ENCODE assay signal across 12 cellular contexts in genomic region chr2:98438190-98439133, GRCh38. TPM values are rescaled to one million over a fixed set of nuclear protein-coding genes. Genes with fewer than 3 reads are reported as not detected.
A peak's percentile ranks its signal among the peaks of the same experiment; 100 is the strongest.
DNase-seq lines count a peak whose midpoint lies in the region; ATAC-seq and TF ChIP-seq lines count a peak whose summit lies in the region.
"Had no signal": no experiment of that assay in that cellular context is flagged by ENCODE, and none has a peak within 500 bp of the region (broad histone marks: within the 10 kb centered on the region; RNA-seq: fewer than 3 reads in every experiment).

No MANE protein-coding gene starts in this region.

- no peak for TF ChIP-seq POLR2A in transverse colon (IDR thresholded peaks at IDR 0.05)

- H3K27ac Mint-ChIP-seq in activated CD4-positive, alpha-beta memory T cell treated with anti-CD3 and anti-CD28 coated beads, Interleukin-2, amount 10 ng/mL, durations not matched to agents 7 days and 5 days: peak overlapping the region; percentile 91

- no peaks in the 10 kb centered on the region for H3K27me3 Mint-ChIP-seq in activated CD4-positive, alpha-beta memory T cell treated with anti-CD3 and anti-CD28 coated beads, Interleukin-2, amount 10 ng/mL, durations not matched to agents 7 days and 5 days

- H3K4me1 Mint-ChIP-seq in activated CD4-positive, alpha-beta memory T cell treated with anti-CD3 and anti-CD28 coated beads, Interleukin-2, amount 10 ng/mL, durations not matched to agents 7 days and 5 days: peaks cover 44% of the 10 kb centered on the region

- POLR2A ChIA-PET in GM10248 (lab: Yijun Ruan, JAX): no interaction called here
- POLR2A ChIA-PET in activated CD4-positive, alpha-beta memory T cell treated with anti-CD3 and anti-CD28 coated beads, Interleukin-2, amount 10 ng/mL, durations not matched to agents 7 days and 5 days (lab: Charles Lee): interaction anchor here (1.0 to 1.4 kb wide), 6 partner anchors 9 to 64 kb away, joined by 3 to 14 read pairs (median 3); no protein-coding TSS in a partner anchor

- H3K27me3 ChIP-seq in transverse colon: no peaks in the 10 kb centered on the region
- H3K27me3 ChIP-seq: cardiac muscle cell, foreskin keratinocyte had no signal

- intact Hi-C loops in transverse colon (cut with DNase I; ENCODE audit: low total_unique reads) (no loop called here), posterior vena cava (cut with DNase I) (no loop called here)

- no peak for TF ChIP-seq EP300 in transverse colon (IDR thresholded peaks at IDR 0.05; ENCODE audit: low read depth)

- TF ChIP-seq CTCF in GM10248 (IDR thresholded peaks at IDR 0.05; ENCODE audit: control extremely low read depth, extremely low read depth, low read depth, missing control alignments): no peak
- TF ChIP-seq CTCF in transverse colon (IDR thresholded peaks at IDR 0.05): no peak

- H3K27ac ChIP-seq in transverse colon: no peak overlapping the region
- H3K27ac ChIP-seq: cardiac muscle cell, foreskin keratinocyte had no signal

- 57 to 61% methylated on average over 1 of the region's 1 CpG for WGBS in transverse colon (ENCODE audit: low coverage in 1 of 2), 2 donors

- peaks cover 0 to 13% (median 6%) of the 10 kb centered on the region in 4 donors for H3K4me1 ChIP-seq in transverse colon
- H3K4me1 ChIP-seq: foreskin keratinocyte had no signal

- ATAC-seq in GM19372 (IDR thresholded peaks at IDR 0.05; ENCODE audit: low read depth, unreplicated experiment): peak; percentile 79
- ATAC-seq in HG03045 (IDR thresholded peaks at IDR 0.05; ENCODE audit: unreplicated experiment): peak; percentile 68
- ATAC-seq: foreskin keratinocyte had no signal

- in situ Hi-C loops in transverse colon (cut with MboI; ENCODE audit: low pct_ligation_motif_present in 1 of 4, low pct_unique_long_range_greater_than_20kb in 1 of 4, low sequenced_read_pairs in 3 of 4): no loop called here

- CTCF ChIA-PET in GM10248 (lab: Yijun Ruan, JAX): no interaction called here
- CTCF ChIA-PET in activated CD4-positive, alpha-beta memory T cell treated with anti-CD3 and anti-CD28 coated beads, Interleukin-2, amount 10 ng/mL, durations not matched to agents 7 days and 5 days (lab: Charles Lee): interaction anchor here (0.5 to 1.0 kb wide), 3 partner anchors 15 to 399 kb away, joined by 3 to 4 read pairs (median 3); no protein-coding TSS in a partner anchor

- H3K4me3 Mint-ChIP-seq in activated CD4-positive, alpha-beta memory T cell treated with anti-CD3 and anti-CD28 coated beads, Interleukin-2, amount 10 ng/mL, durations not matched to agents 7 days and 5 days: peak overlapping the region; percentile 53

- H3K4me3 ChIP-seq in transverse colon: no peak overlapping the region
- H3K4me3 ChIP-seq: cardiac muscle cell had no signal

- H3K36me3 ChIP-seq in transverse colon: no peaks in the 10 kb centered on the region
- H3K36me3 ChIP-seq: cardiac muscle cell had no signal

- H3K36me3 Mint-ChIP-seq in activated CD4-positive, alpha-beta memory T cell treated with anti-CD3 and anti-CD28 coated beads, Interleukin-2, amount 10 ng/mL, durations not matched to agents 7 days and 5 days (ENCODE audit: low read depth): peaks cover 21% of the 10 kb centered on the region

- no peaks in the 10 kb centered on the region for H3K9me3 ChIP-seq in transverse colon

- DNase-seq in GM10248 (ENCODE audit: extremely low spot score): peak; percentile 55
- DNase-seq in activated CD4-positive, alpha-beta memory T cell treated with anti-CD3 and anti-CD28 coated beads, Interleukin-2, amount 10 ng/mL, durations not matched to agents 7 days and 5 days: no peak
- no peak for DNase-seq in OCI-M2 (lab: John Stamatoyannopoulos, UW; ENCODE audit: unreplicated experiment)
- DNase-seq in HPDE6-E6E7 (ENCODE audit: extremely low spot score): no peak
- DNase-seq in transverse colon: no peak
- no peak for DNase-seq in posterior vena cava (ENCODE audit: low spot score)
- DNase-seq: foreskin keratinocyte, OCI-M1, small intestine had no signal

- H3K9me3 Mint-ChIP-seq in activated CD4-positive, alpha-beta memory T cell treated with anti-CD3 and anti-CD28 coated beads, Interleukin-2, amount 10 ng/mL, durations not matched to agents 7 days and 5 days: peaks cover 10% of the 10 kb centered on the region

RNA-seq across cellular contexts. Expression of gene INPP4A, which starts 6.2 kb away (rescaled TPM):
- total RNA-seq in activated CD4-positive, alpha-beta memory T cell treated with anti-CD3 and anti-CD28 coated beads, Interleukin-2, amount 10 ng/mL, durations not matched to agents 7 days and 5 days: 100 to 1,000 TPM; 123 to 127 TPM
- total RNA-seq in transverse colon (10 to 100 TPM; 22.8 to 35.8 (median 25.4) TPM), posterior vena cava (10 to 100 TPM; 31.5 to 42.9 TPM)
